In genomic region chr11:131824766-131825165, GRCh38 we compare ENCODE assay signal across 1 cellular context.
TF ChIP-seq lines count a peak whose summit lies in the region.

No MANE protein-coding gene starts in this region.

TF ChIP-seq in K562, 482 proteins besides CTCF, POLR2A, EP300 and RAD21:
- no peak for TF ChIP-seq CCNT2 (IDR thresholded peaks at IDR 0.05; ENCODE audit: borderline replicate concordance, extremely low read depth, insufficient read length, low read depth, low read length)
- no peak for TF ChIP-seq ZC3H8 (IDR thresholded peaks at IDR 0.05)
- no peak for TF ChIP-seq NFE2L1 (tag; IDR thresholded peaks at IDR 0.05; ENCODE audit: borderline replicate concordance, low read depth)
- TF ChIP-seq SOX6 (IDR thresholded peaks at IDR 0.05), result no peak
- TF ChIP-seq ID3 (CRISPR knock-in tag; IDR thresholded peaks at IDR 0.05), result no peak
- no peak for TF ChIP-seq ID3 (tag; IDR thresholded peaks at IDR 0.05)
- TF ChIP-seq ZNF780A (CRISPR knock-in tag; IDR thresholded peaks at IDR 0.05), result no peak
- peak; percentile 16; the same call in 1 of the 2 replicates for TF ChIP-seq CEBPB (tag; IDR thresholded peaks at IDR 0.05)
- TF ChIP-seq PHB2 (IDR thresholded peaks at IDR 0.05; ENCODE audit: low read depth), result no peak
- no peak for TF ChIP-seq E4F1 (CRISPR knock-in tag; IDR thresholded peaks at IDR 0.05; ENCODE audit: borderline replicate concordance)
- TF ChIP-seq CEBPG (CRISPR knock-in tag; IDR thresholded peaks at IDR 0.05), result no peak
- TF ChIP-seq CEBPG (tag; conservative IDR thresholded peaks at IDR 0.05 in 1 of 2, IDR thresholded peaks at IDR 0.05 in 1 of 2), result 0 out of 4 replicates have a peak, but pooled peaks of 1 of the 2 experiments have one; percentile 22
- TF ChIP-seq EP400 (IDR thresholded peaks at IDR 0.05), result no peak
- no peak for TF ChIP-seq ARID3B (CRISPR knock-in tag; IDR thresholded peaks at IDR 0.05; ENCODE audit: borderline replicate concordance)
- no peak for TF ChIP-seq RFX5 (IDR thresholded peaks at IDR 0.05; ENCODE audit: low read depth, low read length)
